Comparison of ENCODE assay signal across 33 cellular contexts in the genomic region with DNA sequence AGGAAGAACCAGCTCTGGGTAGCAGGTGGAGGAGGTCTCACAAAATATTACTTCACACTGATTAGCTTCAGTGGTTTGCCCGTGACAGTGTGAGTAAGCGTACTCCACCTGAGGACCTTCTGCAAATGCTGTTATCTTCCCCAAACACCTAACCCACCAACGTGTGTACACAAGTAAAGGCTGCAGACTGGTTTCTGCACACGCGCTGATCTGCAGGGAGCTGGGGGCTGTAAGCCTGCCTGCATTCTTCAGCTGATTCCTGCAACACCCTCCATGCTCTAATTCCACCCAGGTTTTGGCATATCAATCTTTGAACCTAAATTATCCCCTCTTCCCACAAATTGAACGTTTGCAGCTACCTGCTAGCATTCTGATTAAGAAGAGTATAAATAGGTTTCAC.
"Had no signal": no experiment of that assay in that cellular context is flagged by ENCODE, and none has a peak within 500 bp of the region (broad histone marks: within the 10 kb centered on the region; RNA-seq: fewer than 3 reads in every experiment).

No MANE protein-coding gene starts in this region.

- H3K36me3 Mint-ChIP-seq: activated naive CD8-positive, alpha-beta T cell; T-cell had no signal

- H3K4me1 Mint-ChIP-seq: activated B cell treated with CpG ODN at 0.5 μM for 24 hours; activated T-helper 17 cell treated with anti-CD3 and anti-CD28 coated beads, Interleukin-2, amount 50 U/mL, for 72 hours; central memory CD8-positive, alpha-beta T cell; T-cell had no signal

- H3K27me3 Mint-ChIP-seq: activated B cell treated with CpG ODN at 0.5 μM for 24 hours; activated CD8-positive, alpha-beta T cell treated with anti-CD3 and anti-CD28 coated beads for 36 hours; activated naive CD8-positive, alpha-beta T cell; activated T-helper 17 cell treated with anti-CD3 and anti-CD28 coated beads, Interleukin-2, amount 50 U/mL, for 72 hours; central memory CD8-positive, alpha-beta T cell; dendritic cell treated with granulocyte-macrophage colony-stimulating factor and Interleukin-4, amounts not matched to agents 40 ng/mL and 50 ng/mL, for 4 days; T-cell had no signal

- FAIRE-seq: astrocyte, bronchial epithelial cell, endometrium, endothelial cell of umbilical vein, frontal cortex had no signal

- H3K4me3 ChIP-seq: coronary artery, esophagus squamous epithelium had no signal

- H3K27me3 ChIP-seq: brain microvascular endothelial cell, esophagus squamous epithelium, heart right ventricle had no signal

- H3K27ac ChIP-seq: brain microvascular endothelial cell, coronary artery, epithelial cell of prostate, esophagus squamous epithelium, WERI-Rb-1 had no signal

- H3K4me3 Mint-ChIP-seq: activated B cell treated with CpG ODN at 0.5 μM for 24 hours; activated CD8-positive, alpha-beta T cell treated with anti-CD3 and anti-CD28 coated beads for 36 hours; activated naive CD8-positive, alpha-beta T cell; activated T-cell treated with anti-CD3 and anti-CD28 coated beads, Interleukin-2, amount 50 U/mL, for 4 hours; activated T-helper 17 cell treated with anti-CD3 and anti-CD28 coated beads, Interleukin-2, amount 50 U/mL, for 72 hours; central memory CD8-positive, alpha-beta T cell; dendritic cell treated with granulocyte-macrophage colony-stimulating factor and Interleukin-4, amounts not matched to agents 40 ng/mL and 50 ng/mL, for 4 days; T-cell; T-helper 1 cell treated with Interleukin-12 subunit alpha and Interleukin-12 subunit beta and Interleukin-4 antibody, amounts not matched to agents 30 μg/mL and 1 μg/mL, for 36 hours had no signal

- H3K4me1 ChIP-seq: esophagus squamous epithelium had no signal

- H3K9me3 ChIP-seq: esophagus squamous epithelium had no signal

- DNase-seq: activated B cell treated with CpG ODN at 0.5 μM for 24 hours; activated CD4-positive, alpha-beta T cell treated with anti-CD3 and anti-CD28 coated beads for 48 hours; activated CD4-positive, alpha-beta T cell treated with anti-CD3 and anti-CD28 coated beads, Interleukin-2, amount 50 U/mL, for 1 hour; activated CD4-positive, alpha-beta T cell treated with anti-CD3 and anti-CD28 coated beads, Interleukin-2, amount 50 U/mL, for 48 hours; activated CD8-positive, alpha-beta memory T cell treated with anti-CD3 and anti-CD28 coated beads for 24 hours; activated CD8-positive, alpha-beta T cell treated with anti-CD3 and anti-CD28 coated beads for 36 hours; activated effector memory CD4-positive, alpha-beta T cell treated with Interleukin-2 at 50 U/mL for 16 hours; activated gamma-delta T cell treated with Interleukin-2 at 50 U/mL for 16 hours; activated naive CD4-positive, alpha-beta T cell treated with anti-CD3 and anti-CD28 coated beads, Interleukin-2, amount 50 U/mL, for 16 hours; activated naive CD4-positive, alpha-beta T cell treated with Interleukin-2 at 50 U/mL for 16 hours; activated T-cell treated with anti-CD3 and anti-CD28 coated beads, Interleukin-2, amount 50 U/mL, for 4 hours; amniotic stem cell; anterior cingulate cortex; brain microvascular endothelial cell; effector CD8-positive, alpha-beta T cell; esophagus squamous epithelium; glutamatergic neuron; heart right ventricle; T-cell; T-helper 9 cell; WERI-Rb-1 had no signal

- H3K36me3 ChIP-seq: brain microvascular endothelial cell, esophagus squamous epithelium, heart right ventricle, WERI-Rb-1 had no signal

- H3K27ac Mint-ChIP-seq: activated B cell treated with CpG ODN at 0.5 μM for 24 hours; activated CD8-positive, alpha-beta T cell treated with anti-CD3 and anti-CD28 coated beads for 36 hours; activated naive CD8-positive, alpha-beta T cell; activated T-helper 17 cell treated with anti-CD3 and anti-CD28 coated beads, Interleukin-2, amount 50 U/mL, for 72 hours; dendritic cell treated with granulocyte-macrophage colony-stimulating factor and Interleukin-4, amounts not matched to agents 40 ng/mL and 50 ng/mL, for 4 days; T-cell; T-helper 1 cell treated with Interleukin-12 subunit alpha and Interleukin-12 subunit beta and Interleukin-4 antibody, amounts not matched to agents 30 μg/mL and 1 μg/mL, for 36 hours had no signal
